ENCODE assay signal across 22 cellular contexts in the genomic region with DNA sequence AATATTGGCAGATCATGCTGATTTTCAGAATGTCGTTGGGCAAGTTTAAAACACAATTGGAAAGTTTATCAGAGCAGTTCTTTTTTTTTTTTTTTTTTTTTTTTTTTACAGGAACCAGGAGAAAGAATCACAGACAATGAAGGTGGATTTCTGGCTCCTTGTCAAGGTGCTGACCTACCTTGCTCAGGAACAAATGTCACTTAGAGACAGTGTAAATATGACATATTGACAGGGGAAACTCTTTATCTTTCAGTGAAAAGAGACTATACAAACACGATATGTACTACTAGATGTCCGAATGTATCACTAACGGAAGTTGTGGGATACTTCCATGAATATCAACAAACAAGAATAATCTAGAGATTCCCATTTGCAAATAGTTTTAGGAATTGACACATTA.
DNase-seq lines count a peak whose midpoint lies in the region; ATAC-seq and TF ChIP-seq lines count a peak whose summit lies in the region.
"Had no signal": no experiment of that assay in that cellular context is flagged by ENCODE, and none has a peak within 500 bp of the region (broad histone marks: within the 10 kb centered on the region; RNA-seq: fewer than 3 reads in every experiment).

No MANE protein-coding gene starts in this region.

- H3K36me3 ChIP-seq in IMR-90 (ENCODE audit: control insufficient read depth, insufficient read depth, low read length) (no peaks in the 10 kb centered on the region), osteoblast (ENCODE audit: insufficient read depth, low read length) (no peaks in the 10 kb centered on the region)
- H3K36me3 ChIP-seq: BE2C, MG63 had no signal

- intact Hi-C loops in IMR-90 (cut with micrococcal nuclease) = loop anchor here (2.0 kb wide), 1 partner anchor 112 kb away; no protein-coding TSS in a partner anchor

- H2AK5ac ChIP-seq in IMR-90 (ENCODE audit: low read depth, low read length) = no peak overlapping the region

- in situ Hi-C loops in IMR-90 (cut with MboI; ENCODE audit: low sequenced_read_pairs) = no loop called here

- H4K20me1 ChIP-seq in IMR-90 (ENCODE audit: insufficient read depth, low read length) (peaks cover 6% of the 10 kb centered on the region; the same call in 1 of the 2 replicates), osteoblast (ENCODE audit: insufficient read depth, low read length) (no peaks in the 10 kb centered on the region)

- POLR2A ChIA-PET in IMR-90 (lab: Charles Lee; ENCODE audit: unreplicated experiment) = no interaction called here

- peak overlapping the region; percentile 14; the same call in 1 of the 2 replicates for H2BK20ac ChIP-seq in IMR-90 (ENCODE audit: low read depth, low read length)

- no CpG with 5 or more reads among the region's 4 CpGs for WGBS in IMR-90 (ENCODE audit: extremely low coverage in 2 of 2, insufficient read length in 1 of 2), 2 experiments

- H2AFZ ChIP-seq in IMR-90 (replicated peaks; ENCODE audit: low read length, poor library complexity) (no peak overlapping the region), osteoblast (ENCODE audit: low read length) (no peak overlapping the region)
- H2AFZ ChIP-seq: PC-9 had no signal

- peak overlapping the region; percentile 96 for H3K18ac ChIP-seq in IMR-90 (ENCODE audit: low read depth, low read length)

- dilution Hi-C loops in IMR-90 (cut with HindIII; ENCODE audit: low sequenced_read_pairs, unreplicated experiment) = no loop called here

- peaks cover 31% of the 10 kb centered on the region for H3K4me1 ChIP-seq in IMR-90 (ENCODE audit: control insufficient read depth, insufficient read depth, low read length)
- H3K4me1 ChIP-seq in osteoblast (ENCODE audit: insufficient read depth, low read length) = peaks cover 41% of the 10 kb centered on the region
- H3K4me1 ChIP-seq: BE2C, Caco-2 had no signal

- no peak for TF ChIP-seq RAD21 in IMR-90 (IDR thresholded peaks at IDR 0.05; ENCODE audit: low read length)

- H3K79me1 ChIP-seq in IMR-90 (ENCODE audit: low read depth in 1 of 2, low read length in 2 of 2) = peaks cover 28 to 76% of the 10 kb centered on the region in 2 experiments

- H3K23ac ChIP-seq in IMR-90 (ENCODE audit: low read depth, low read length) = peak overlapping the region; percentile 1; the same call in 1 of the 2 replicates

- peaks cover 14% of the 10 kb centered on the region for H3K9me1 ChIP-seq in IMR-90 (ENCODE audit: insufficient read depth, low read length)

- CTCF ChIA-PET in IMR-90 (lab: Yijun Ruan, JAX) = interaction anchor here (2.8 kb wide), 1 partner anchor 113 kb away, joined by 14 read pairs; no protein-coding TSS in a partner anchor

- H3K4me2 ChIP-seq in IMR-90 (ENCODE audit: low read depth, low read length) = no peak overlapping the region
- H3K4me2 ChIP-seq in osteoblast (ENCODE audit: insufficient read depth, low read length) = peak overlapping the region; percentile 55
- H3K4me2 ChIP-seq: PC-9 had no signal

- peak overlapping the region; percentile 32; the same call in 1 of the 2 replicates for H3K9ac ChIP-seq in IMR-90 (ENCODE audit: low read depth, low read length)

- peak; percentile 7 to 14 for DNase-seq in NCI-H2081 (lab: John Stamatoyannopoulos, UW)
- DNase-seq in NCI-H2081 treated with DMSO at 0.1 percent for 48 hours (lab: John Stamatoyannopoulos, UW) = no peak
- DNase-seq in IMR-90 = no peak
- peak; percentile 18 for DNase-seq in NCI-H774 (lab: John Stamatoyannopoulos, UW)
- DNase-seq in osteoblast (ENCODE audit: insufficient read length, low spot score, missing footprints) = no peak
- no peak for DNase-seq in activated CD4-positive, CD25-positive, alpha-beta regulatory T cell treated with anti-CD3 and anti-CD28 coated beads, Interleukin-2, amount 50 U/mL, for 72 hours
- DNase-seq: 8988T; BE2C; Caco-2; CD4-positive, CD25-positive, alpha-beta regulatory T cell; Kasumi-1; MG63; NCI-H1048; NCI-H146; NCI-H226; NCI-H526; PC-9; SIG-M5; T-helper 1 cell had no signal

- no peak overlapping the region; the same call in 2 of the 3 replicates for H2BK15ac ChIP-seq in IMR-90 (ENCODE audit: low read depth, low read length)

- no TSS peak for BruUV-seq in IMR-90 (replicated peaks; lab: Mats Ljungman, UMichigan)

- H2BK120ac ChIP-seq in IMR-90 (ENCODE audit: low read depth, low read length) = peak overlapping the region; percentile 88; the same call in 1 of the 2 replicates

- H4K8ac ChIP-seq in IMR-90 (ENCODE audit: low read depth in 2 of 2, low read length in 2 of 2) = peak overlapping the region; percentile 10 to 67; a peak in 3 of 4 replicates

- no peak for TF ChIP-seq CTCF in IMR-90 (conservative IDR thresholded peaks at IDR 0.05; ENCODE audit: low read depth, low read length)
- TF ChIP-seq CTCF in osteoblast (IDR thresholded peaks at IDR 0.05; ENCODE audit: extremely low read depth, low read depth, low read length) = no peak

- no peak overlapping the region; the same call in 1 of the 2 replicates for H3K4ac ChIP-seq in IMR-90 (ENCODE audit: low read depth, low read length)

- H2BK5ac ChIP-seq in IMR-90 (ENCODE audit: low read depth, low read length, poor library complexity, severe bottlenecking) = peak overlapping the region; percentile 89

- H4K91ac ChIP-seq in IMR-90 (ENCODE audit: insufficient read depth, low read depth, low read length) = no peak overlapping the region

- H3K9me3 ChIP-seq in IMR-90 (ENCODE audit: control insufficient read depth, insufficient read depth, low read length) (no peaks in the 10 kb centered on the region), osteoblast (ENCODE audit: low read depth, low read length) (no peaks in the 10 kb centered on the region)
- H3K9me3 ChIP-seq: BE2C, Caco-2, MG63 had no signal

- no peak overlapping the region; the same call in 1 of the 2 replicates for H3K56ac ChIP-seq in IMR-90 (ENCODE audit: extremely low read depth, insufficient read depth, low read length)

- H3K14ac ChIP-seq in IMR-90 (replicated peaks; ENCODE audit: low read depth, low read length) = no peak overlapping the region

- H3K27me3 ChIP-seq in IMR-90 (ENCODE audit: control insufficient read depth, insufficient read depth, low read length) (no peaks in the 10 kb centered on the region), osteoblast (ENCODE audit: insufficient read depth, low read length) (no peaks in the 10 kb centered on the region)
- H3K27me3 ChIP-seq: BE2C, MG63 had no signal

- H3K79me2 ChIP-seq in osteoblast (ENCODE audit: insufficient read depth, low read length) = peaks cover 45% of the 10 kb centered on the region

- TF ChIP-seq POLR2A in IMR-90 (IDR thresholded peaks at IDR 0.05; ENCODE audit: low read depth, low read length) = no peak

- ATAC-seq in IMR-90 (ENCODE audit: low read depth) (no peak), GM18498 (IDR thresholded peaks at IDR 0.05; ENCODE audit: unreplicated experiment) (no peak), HG03108 (IDR thresholded peaks at IDR 0.05; ENCODE audit: unreplicated experiment) (no peak)

- H4K5ac ChIP-seq in IMR-90 (ENCODE audit: low read depth, low read length) = peak overlapping the region; percentile 63

- H3K27ac ChIP-seq in IMR-90 (ENCODE audit: insufficient read depth, low read length) (0 out of 2 replicates have a peak overlapping the region, but pooled peaks have one; percentile 29), osteoblast (ENCODE audit: low read depth, low read length) (peak overlapping the region; percentile 83)
- H3K27ac ChIP-seq: PC-9, RWPE1 had no signal

- H3K4me3 ChIP-seq in IMR-90 (ENCODE audit: insufficient read depth, low read depth, low read length) = no peak overlapping the region
- no peak overlapping the region for H3K4me3 ChIP-seq in osteoblast (ENCODE audit: insufficient read depth, low read length)
- H3K4me3 ChIP-seq: MG63, PC-9 had no signal

- H2AK9ac ChIP-seq in IMR-90 (replicated peaks; ENCODE audit: low read depth, low read length, poor library complexity) = no peak overlapping the region

TF ChIP-seq in IMR-90, 13 proteins besides CTCF, POLR2A, EP300 and RAD21:
- no peak for TF ChIP-seq MXI1 (IDR thresholded peaks at IDR 0.05; ENCODE audit: borderline replicate concordance, low read depth, low read length)
- TF ChIP-seq, protein P1, sequence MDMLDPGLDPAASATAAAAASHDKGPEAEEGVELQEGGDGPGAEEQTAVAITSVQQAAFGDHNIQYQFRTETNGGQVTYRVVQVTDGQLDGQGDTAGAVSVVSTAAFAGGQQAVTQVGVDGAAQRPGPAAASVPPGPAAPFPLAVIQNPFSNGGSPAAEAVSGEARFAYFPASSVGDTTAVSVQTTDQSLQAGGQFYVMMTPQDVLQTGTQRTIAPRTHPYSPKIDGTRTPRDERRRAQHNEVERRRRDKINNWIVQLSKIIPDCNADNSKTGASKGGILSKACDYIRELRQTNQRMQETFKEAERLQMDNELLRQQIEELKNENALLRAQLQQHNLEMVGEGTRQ (IDR thresholded peaks at IDR 0.05; ENCODE audit: low read depth, low read length) = no peak
- no peak for TF ChIP-seq CHD1 (IDR thresholded peaks at IDR 0.05; ENCODE audit: low read depth, low read length)
- TF ChIP-seq BHLHE40 (IDR thresholded peaks at IDR 0.05; ENCODE audit: low read depth, low read length) = no peak
- TF ChIP-seq MAZ (IDR thresholded peaks at IDR 0.05; ENCODE audit: borderline replicate concordance, low read depth, low read length) = no peak
- no peak for TF ChIP-seq SMC3 (IDR thresholded peaks at IDR 0.05; ENCODE audit: low read depth, low read length)
- TF ChIP-seq FOS (IDR thresholded peaks at IDR 0.05; ENCODE audit: low read depth, low read length) = no peak
- TF ChIP-seq RCOR1 (IDR thresholded peaks at IDR 0.05; ENCODE audit: insufficient replicate concordance, low read length) = no peak
- no peak for TF ChIP-seq MAFK (IDR thresholded peaks at IDR 0.05; ENCODE audit: low read depth, low read length)
- TF ChIP-seq, protein P2, sequence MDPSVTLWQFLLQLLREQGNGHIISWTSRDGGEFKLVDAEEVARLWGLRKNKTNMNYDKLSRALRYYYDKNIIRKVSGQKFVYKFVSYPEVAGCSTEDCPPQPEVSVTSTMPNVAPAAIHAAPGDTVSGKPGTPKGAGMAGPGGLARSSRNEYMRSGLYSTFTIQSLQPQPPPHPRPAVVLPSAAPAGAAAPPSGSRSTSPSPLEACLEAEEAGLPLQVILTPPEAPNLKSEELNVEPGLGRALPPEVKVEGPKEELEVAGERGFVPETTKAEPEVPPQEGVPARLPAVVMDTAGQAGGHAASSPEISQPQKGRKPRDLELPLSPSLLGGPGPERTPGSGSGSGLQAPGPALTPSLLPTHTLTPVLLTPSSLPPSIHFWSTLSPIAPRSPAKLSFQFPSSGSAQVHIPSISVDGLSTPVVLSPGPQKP (IDR thresholded peaks at IDR 0.05; ENCODE audit: borderline replicate concordance, low read depth, low read length) = no peak
- TF ChIP-seq RFX5 (IDR thresholded peaks at IDR 0.05; ENCODE audit: low read depth, low read length) = no peak
- no peak for TF ChIP-seq NFE2L2 (IDR thresholded peaks at IDR 0.05; ENCODE audit: low read depth, low read length)

Comparison
In these comparisons a context has a peak if more than half of its experiments do, and no peak if none do; other contexts are left out.
1. DNase-seq: peak in NCI-H2081 (2 of 2) and NCI-H774 (single experiment); none in NCI-H2081 treated with DMSO at 0.1 percent for 48 hours (single experiment), IMR-90 (single experiment), osteoblast (single experiment) and activated CD4-positive, CD25-positive, alpha-beta regulatory T cell treated with anti-CD3 and anti-CD28 coated beads, Interleukin-2, amount 50 U/mL, for 72 hours (single experiment).